13 cellular contexts compared by ENCODE assay signal in the genomic region with DNA sequence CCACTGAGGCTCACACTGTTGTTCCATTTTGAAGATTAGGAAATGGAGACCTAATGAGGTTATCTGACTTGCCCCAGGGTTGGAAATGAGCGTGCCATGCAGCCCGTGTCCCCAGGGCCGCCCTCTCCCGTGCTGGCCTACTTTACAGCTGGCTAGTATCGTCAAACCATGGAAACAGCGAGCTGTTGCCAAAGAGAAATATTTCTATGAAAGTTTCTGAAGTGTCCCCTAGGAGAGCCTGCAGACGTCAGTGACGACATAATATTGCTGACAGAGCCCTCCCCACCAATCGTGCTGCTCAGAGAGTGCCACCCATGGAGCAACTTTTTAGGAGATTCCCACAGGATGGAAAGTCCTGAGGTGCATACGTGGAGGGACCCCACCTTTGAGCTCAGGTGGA. TPM values are rescaled to one million over a fixed set of nuclear protein-coding genes. Genes with fewer than 3 reads are reported as not detected.
DNase-seq lines count a peak whose midpoint lies in the region; ATAC-seq and TF ChIP-seq lines count a peak whose summit lies in the region.
"Had no signal": no experiment of that assay in that cellular context is flagged by ENCODE, and none has a peak within 500 bp of the region (broad histone marks: within the 10 kb centered on the region; RNA-seq: fewer than 3 reads in every experiment).

No MANE protein-coding gene starts in this region.

- H3K79me2 ChIP-seq in H9 (ENCODE audit: insufficient read depth, low read length): no peaks in the 10 kb centered on the region

- H3K9ac ChIP-seq in H9 (ENCODE audit: extremely low read depth, insufficient read length, low read length): no peak overlapping the region

- peaks cover 47 to 59% of the 10 kb centered on the region in 2 experiments for H3K4me1 Mint-ChIP-seq in H9
- peaks cover 24% of the 10 kb centered on the region for H3K4me1 Mint-ChIP-seq in activated naive CD8-positive, alpha-beta T cell treated with anti-CD3 and anti-CD28 coated beads, Interleukin-2, amount 50 U/mL, for 24 hours
- H3K4me1 Mint-ChIP-seq in CD8-positive, alpha-beta T cell (ENCODE audit: low read depth): no peaks in the 10 kb centered on the region
- H3K4me1 Mint-ChIP-seq: naive thymus-derived CD8-positive, alpha-beta T cell had no signal

- H3T11ph ChIP-seq in H9 (ENCODE audit: low read length): no peak overlapping the region

- H4K8ac ChIP-seq in H9 (replicated peaks; ENCODE audit: insufficient read length, low read depth, low read length): no peak overlapping the region

- no peaks in the 10 kb centered on the region; a peak in 1 of 7 replicates for H3K36me3 Mint-ChIP-seq in H9 (ENCODE audit: insufficient read depth in 1 of 3, low read depth in 3 of 3)
- no peaks in the 10 kb centered on the region for H3K36me3 Mint-ChIP-seq in activated naive CD8-positive, alpha-beta T cell treated with anti-CD3 and anti-CD28 coated beads, Interleukin-2, amount 50 U/mL, for 24 hours (ENCODE audit: low read depth)
- H3K36me3 Mint-ChIP-seq in CD8-positive, alpha-beta T cell: no peaks in the 10 kb centered on the region
- H3K36me3 Mint-ChIP-seq: naive thymus-derived CD8-positive, alpha-beta T cell had no signal

- no peak overlapping the region for H4K5ac ChIP-seq in H9 (ENCODE audit: insufficient read length, low read depth, low read length)

- no peak overlapping the region for H2BK5ac ChIP-seq in H9 (ENCODE audit: insufficient read length, low read length)

- no peaks in the 10 kb centered on the region for H4K20me1 ChIP-seq in H9 (ENCODE audit: control insufficient read depth, insufficient read depth, insufficient read length)

- H3K9me3 Mint-ChIP-seq in H9: no peaks in the 10 kb centered on the region
- H3K9me3 Mint-ChIP-seq in activated naive CD8-positive, alpha-beta T cell treated with anti-CD3 and anti-CD28 coated beads, Interleukin-2, amount 50 U/mL, for 24 hours: no peaks in the 10 kb centered on the region
- H3K9me3 Mint-ChIP-seq in CD8-positive, alpha-beta T cell: no peaks in the 10 kb centered on the region
- H3K9me3 Mint-ChIP-seq: activated T-cell treated with anti-CD3 and anti-CD28 coated beads, Interleukin-2, amount 50 U/mL, for 4 hours; naive thymus-derived CD8-positive, alpha-beta T cell had no signal

- no peak overlapping the region for H3K56ac ChIP-seq in H9 (ENCODE audit: insufficient read length, low read depth, low read length)

- POLR2A ChIA-PET in CD8-positive, alpha-beta T cell (lab: Charles Lee): no interaction called here

- H3K4ac ChIP-seq in H9 (ENCODE audit: low read depth, low read length): no peak overlapping the region

- H4K91ac ChIP-seq in H9 (ENCODE audit: insufficient read length, low read depth, low read length): no peak overlapping the region

- no peak overlapping the region for H3K18ac ChIP-seq in H9 (ENCODE audit: insufficient read length, low read depth, low read length)

- WGBS in H9 (ENCODE audit: extremely low coverage, insufficient read length, low lambda C conversion rate): no CpG with 5 or more reads among the region's 10 CpGs
- WGBS in right cardiac atrium: 24% methylated on average over 10 of the region's 10 CpGs
- WGBS in sigmoid colon, 2 donors: 29 to 65% methylated on average over 10 of the region's 10 CpGs

- H2AK5ac ChIP-seq in H9 (ENCODE audit: insufficient read length, low read length): no peak overlapping the region

- no peak overlapping the region for H2BK20ac ChIP-seq in H9 (ENCODE audit: low read depth, low read length, poor library complexity, severe bottlenecking)

- ATAC-seq in right cardiac atrium: peak; percentile 87 to 92
- no peak for ATAC-seq in activated naive CD8-positive, alpha-beta T cell treated with anti-CD3 and anti-CD28 coated beads, Interleukin-2, amount 50 U/mL, for 24 hours
- ATAC-seq in GM18858 (IDR thresholded peaks at IDR 0.05; ENCODE audit: unreplicated experiment): no peak
- ATAC-seq in CD8-positive, alpha-beta T cell: no peak
- ATAC-seq: activated T-cell treated with anti-CD3 and anti-CD28 coated beads, Interleukin-2, amount 50 U/mL, for 4 hours; naive thymus-derived CD8-positive, alpha-beta T cell had no signal

- H2AFZ ChIP-seq in H9 (ENCODE audit: low read length): no peak overlapping the region

- H3K14ac ChIP-seq in H9 (ENCODE audit: insufficient read depth, low read length): peak overlapping the region; percentile 24

- H3K27ac Mint-ChIP-seq in H9: peak overlapping the region in 1 of 3 experiments; percentile 83; a peak in 1 of 7 replicates
- no peak overlapping the region for H3K27ac Mint-ChIP-seq in activated naive CD8-positive, alpha-beta T cell treated with anti-CD3 and anti-CD28 coated beads, Interleukin-2, amount 50 U/mL, for 24 hours
- H3K27ac Mint-ChIP-seq in CD8-positive, alpha-beta T cell: no peak overlapping the region

- H3K4me3 Mint-ChIP-seq in H9: no peak overlapping the region; a peak in 1 of 5 replicates
- H3K4me3 Mint-ChIP-seq in activated naive CD8-positive, alpha-beta T cell treated with anti-CD3 and anti-CD28 coated beads, Interleukin-2, amount 50 U/mL, for 24 hours: no peak overlapping the region
- H3K4me3 Mint-ChIP-seq in CD8-positive, alpha-beta T cell: no peak overlapping the region
- H3K4me3 Mint-ChIP-seq: activated T-cell treated with anti-CD3 and anti-CD28 coated beads, Interleukin-2, amount 50 U/mL, for 4 hours; naive thymus-derived CD8-positive, alpha-beta T cell had no signal

- DNase-seq in H9 (no peak), WERI-Rb-1 (no peak), right cardiac atrium (peak; percentile 78 to 89 (median 89)), sigmoid colon (peak; percentile 75), hippocampal formation (lab: John Stamatoyannopoulos, UW) (no peak)
- no peak for DNase-seq in activated naive CD8-positive, alpha-beta T cell treated with anti-CD3 and anti-CD28 coated beads, Interleukin-2, amount 50 U/mL, for 24 hours
- no peak for DNase-seq in CD8-positive, alpha-beta T cell
- DNase-seq: activated T-cell treated with anti-CD3 and anti-CD28 coated beads, Interleukin-2, amount 50 U/mL, for 4 hours; central memory CD4-positive, alpha-beta T cell; naive thymus-derived CD8-positive, alpha-beta T cell; stimulated activated CD4-positive, alpha-beta T cell treated with anti-CD3 and anti-CD28 coated beads, Interleukin-4, amount 100 ng/mL, for 1 hour; substantia nigra had no signal

- TF ChIP-seq EP300 in sigmoid colon (IDR thresholded peaks at IDR 0.05): peak in 2 of 4 donors; percentile 48 to 51

- H2BK15ac ChIP-seq in H9 (ENCODE audit: low read depth, low read length): no peak overlapping the region

- H3K36me3 ChIP-seq in WERI-Rb-1 (no peaks in the 10 kb centered on the region), sigmoid colon (no peaks in the 10 kb centered on the region)
- H3K36me3 ChIP-seq in CD8-positive, alpha-beta T cell (ENCODE audit: insufficient read depth, low read length): no peaks in the 10 kb centered on the region

- intact Hi-C loops in right cardiac atrium (cut with DNase I): no loop called here
- intact Hi-C loops in sigmoid colon (cut with DNase I): loop anchor here (10.0 kb wide), 1 partner anchor 48 kb away; no protein-coding TSS in a partner anchor
- intact Hi-C loops in CD8-positive, alpha-beta T cell (cut with DNase I, micrococcal nuclease): no loop called here

- TF ChIP-seq POLR2A in sigmoid colon (IDR thresholded peaks at IDR 0.05): no peak

- no peak overlapping the region for H3K27ac ChIP-seq in H9 (ENCODE audit: insufficient read length, low read depth, low read length)
- H3K27ac ChIP-seq in WERI-Rb-1: peak overlapping the region; percentile 78
- H3K27ac ChIP-seq in right cardiac atrium (ENCODE audit: low read length): peak overlapping the region; percentile 65
- H3K27ac ChIP-seq in sigmoid colon: peak overlapping the region; percentile 58 to 76 (median 68)
- no peak overlapping the region for H3K27ac ChIP-seq in CD8-positive, alpha-beta T cell (ENCODE audit: low read depth, low read length)

- peak overlapping the region; percentile 3 for H3K4me2 ChIP-seq in H9 (ENCODE audit: insufficient read depth, insufficient read length, low read length)

- no peak overlapping the region for H2BK12ac ChIP-seq in H9 (ENCODE audit: insufficient read length, low read depth, low read length)

- H3K27me3 Mint-ChIP-seq in H9 (ENCODE audit: low read depth): peaks cover 44% of the 10 kb centered on the region
- H3K27me3 Mint-ChIP-seq in activated naive CD8-positive, alpha-beta T cell treated with anti-CD3 and anti-CD28 coated beads, Interleukin-2, amount 50 U/mL, for 24 hours: peaks cover 11% of the 10 kb centered on the region
- H3K27me3 Mint-ChIP-seq in CD8-positive, alpha-beta T cell (ENCODE audit: low read depth): peaks cover 7% of the 10 kb centered on the region

- H3K4me1 ChIP-seq in H9 (ENCODE audit: insufficient read depth, low read length) (peaks cover 10% of the 10 kb centered on the region; the same call in 1 of the 2 replicates), right cardiac atrium (ENCODE audit: control insufficient read depth, insufficient read depth, low read length) (peaks cover 19% of the 10 kb centered on the region), sigmoid colon (peaks cover 0 to 41% (median 36%) of the 10 kb centered on the region in 4 donors)
- no peaks in the 10 kb centered on the region for H3K4me1 ChIP-seq in CD8-positive, alpha-beta T cell (ENCODE audit: insufficient read depth, low read length)

- no peaks in the 10 kb centered on the region; the same call in 1 of the 2 replicates for H3K27me3 ChIP-seq in H9 (ENCODE audit: insufficient read depth, low read length)
- no peaks in the 10 kb centered on the region for H3K27me3 ChIP-seq in WERI-Rb-1 (ENCODE audit: insufficient read depth, low read depth, severe bottlenecking)
- no peaks in the 10 kb centered on the region for H3K27me3 ChIP-seq in right cardiac atrium (ENCODE audit: control insufficient read depth, insufficient read depth)
- H3K27me3 ChIP-seq in sigmoid colon: no peaks in the 10 kb centered on the region
- no peaks in the 10 kb centered on the region for H3K27me3 ChIP-seq in CD8-positive, alpha-beta T cell (ENCODE audit: insufficient read depth, low read length)

- TF ChIP-seq CTCF in H9 (conservative IDR thresholded peaks at IDR 0.05) (no peak), WERI-Rb-1 (IDR thresholded peaks at IDR 0.05; ENCODE audit: low read depth, low read length) (no peak), sigmoid colon (IDR thresholded peaks at IDR 0.05) (no peak)
- no peak for TF ChIP-seq CTCF in CD8-positive, alpha-beta T cell (IDR thresholded peaks at IDR 0.05)

- H3K23ac ChIP-seq in H9 (ENCODE audit: insufficient read length, low read depth, low read length): no peak overlapping the region

- H2BK120ac ChIP-seq in H9 (ENCODE audit: low read depth, low read length, poor library complexity, severe bottlenecking): no peak overlapping the region

- no peaks in the 10 kb centered on the region for H3K23me2 ChIP-seq in H9 (ENCODE audit: insufficient read length, low read depth, low read length, poor library complexity, severe bottlenecking)

- CTCF ChIA-PET in CD8-positive, alpha-beta T cell (lab: Charles Lee): no interaction called here

- H3K79me1 ChIP-seq in H9 (ENCODE audit: insufficient read depth, low read depth, low read length, poor library complexity, severe bottlenecking): no peaks in the 10 kb centered on the region

- H3K4me3 ChIP-seq in WERI-Rb-1 (ENCODE audit: low read depth, low read length) (no peak overlapping the region), right cardiac atrium (ENCODE audit: low read length) (no peak overlapping the region), sigmoid colon (no peak overlapping the region)
- H3K4me3 ChIP-seq in CD8-positive, alpha-beta T cell (ENCODE audit: low read depth, low read length): no peak overlapping the region

- no peaks in the 10 kb centered on the region for H3K9me3 ChIP-seq in H9 (ENCODE audit: control insufficient read depth, low read depth, low read length)
- no peaks in the 10 kb centered on the region for H3K9me3 ChIP-seq in WERI-Rb-1 (ENCODE audit: severe bottlenecking)
- no peaks in the 10 kb centered on the region for H3K9me3 ChIP-seq in right cardiac atrium (ENCODE audit: control insufficient read depth, low read length)
- no peaks in the 10 kb centered on the region for H3K9me3 ChIP-seq in sigmoid colon
- no peaks in the 10 kb centered on the region for H3K9me3 ChIP-seq in CD8-positive, alpha-beta T cell (ENCODE audit: low read length)

RNA-seq across cellular contexts. Expression of a gene that starts 11.2 kb away (rescaled TPM):
- total RNA-seq in H9 (2021) (38.0 and 38.5 TPM in 2 replicates), right cardiac atrium (10 to 100 TPM in 2 of 4 donors, 1 to 10 TPM in 2; 6.7 to 13.2 (median 10.3) TPM), sigmoid colon (10 to 100 TPM in 1 of 4 donors, 1 to 10 TPM in 3; 5.3 to 38.9 (median 6.1) TPM)
- polyA plus RNA-seq in right cardiac atrium (7.3 TPM), sigmoid colon (10 to 100 TPM in 1 of 3 donors, 1 to 10 TPM in 2; 8.1 to 19.8 (median 9.5) TPM)
- total RNA-seq in CD8-positive, alpha-beta T cell: 1 to 10 TPM; 1.4 to 1.8 TPM

Comparison
In these comparisons a context has a peak if more than half of its experiments do, and no peak if none do; other contexts are left out.
1. DNase-seq: peak in right cardiac atrium (3 of 3) and sigmoid colon (single experiment); none in H9 (single experiment), WERI-Rb-1 (single experiment), activated naive CD8-positive, alpha-beta T cell treated with anti-CD3 and anti-CD28 coated beads, Interleukin-2, amount 50 U/mL, for 24 hours (single experiment), hippocampal formation (0 of 2) and CD8-positive, alpha-beta T cell (0 of 7).
2. H3K27ac ChIP-seq: peak in WERI-Rb-1 (single experiment), right cardiac atrium (single experiment) and sigmoid colon (4 of 4); none in H9 (single experiment) and CD8-positive, alpha-beta T cell (single experiment).
3. ATAC-seq: peak in right cardiac atrium (2 of 2); none in activated naive CD8-positive, alpha-beta T cell treated with anti-CD3 and anti-CD28 coated beads, Interleukin-2, amount 50 U/mL, for 24 hours (single experiment), GM18858 (single experiment) and CD8-positive, alpha-beta T cell (single experiment).